ENCODE assay signal across 19 cellular contexts in the genomic region with DNA sequence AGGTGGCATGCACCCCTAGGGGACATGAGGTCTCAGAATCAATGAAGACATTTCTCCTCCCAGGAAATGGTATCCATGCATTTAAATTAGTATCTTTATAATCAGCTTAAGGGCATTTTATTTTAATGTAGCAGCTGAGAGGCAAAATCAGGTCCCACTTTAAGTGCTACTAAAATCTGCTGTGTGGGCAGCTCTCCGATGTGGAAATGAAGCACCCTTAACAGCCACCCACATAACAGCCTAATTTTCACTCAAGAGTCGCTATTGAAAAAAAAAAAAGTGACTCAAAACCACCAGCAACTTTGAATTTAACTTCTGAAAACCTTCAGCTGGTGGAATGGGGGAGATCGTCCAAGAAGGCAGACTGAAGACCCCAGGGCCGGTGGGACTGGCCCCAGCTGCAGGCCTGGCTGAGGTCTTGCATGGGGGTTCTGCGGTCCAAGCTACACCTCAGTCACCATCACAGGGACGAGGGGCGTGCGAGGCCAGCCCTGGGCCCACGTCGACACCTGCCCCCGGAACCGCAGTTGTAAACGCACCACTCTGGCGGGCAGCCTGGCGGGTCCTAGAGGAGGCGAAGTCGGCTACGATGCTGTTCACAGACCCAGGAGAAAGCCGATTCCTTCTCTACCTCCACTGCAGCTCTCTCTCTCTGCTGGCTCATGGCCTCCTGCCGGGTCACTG.
"Had no signal": no experiment of that assay in that cellular context is flagged by ENCODE, and none has a peak within 500 bp of the region (broad histone marks: within the 10 kb centered on the region; RNA-seq: fewer than 3 reads in every experiment).

No MANE protein-coding gene starts in this region.

- ATAC-seq: activated T-cell treated with anti-CD3 and anti-CD28 coated beads, Interleukin-2, amount 50 U/mL, for 4 hours; left lung; naive thymus-derived CD8-positive, alpha-beta T cell; psoas muscle; stimulated activated naive CD8-positive, alpha-beta T cell treated with anti-CD3 and anti-CD28 coated beads, Interleukin-15, amount 100 ng/mL, for 72 hours; WTC11 had no signal

- H3K4me3 Mint-ChIP-seq: activated naive CD8-positive, alpha-beta T cell treated with anti-CD3 and anti-CD28 coated beads, Interleukin-2, amount 10 ng/mL, durations not matched to agents 7 days and 5 days; activated T-cell treated with anti-CD3 and anti-CD28 coated beads, Interleukin-2, amount 50 U/mL, for 4 hours; naive thymus-derived CD8-positive, alpha-beta T cell; neural progenitor cell; stimulated activated naive CD8-positive, alpha-beta T cell treated with anti-CD3 and anti-CD28 coated beads, Interleukin-15, amount 100 ng/mL, for 72 hours; T-helper 1 cell treated with Interleukin-12 subunit alpha and Interleukin-12 subunit beta and Interleukin-4 antibody, amounts not matched to agents 30 μg/mL and 1 μg/mL, for 36 hours; WTC11 had no signal

- H3K27me3 ChIP-seq: left lung, neural progenitor cell, ovary had no signal

- H3K36me3 Mint-ChIP-seq: activated naive CD8-positive, alpha-beta T cell treated with anti-CD3 and anti-CD28 coated beads, Interleukin-2, amount 10 ng/mL, durations not matched to agents 7 days and 5 days; naive thymus-derived CD8-positive, alpha-beta T cell; neural progenitor cell; WTC11 had no signal

- H3K27ac ChIP-seq: left lung, neural progenitor cell, ovary, psoas muscle, transverse colon had no signal

- H3K4me1 Mint-ChIP-seq: activated naive CD8-positive, alpha-beta T cell treated with anti-CD3 and anti-CD28 coated beads, Interleukin-2, amount 10 ng/mL, durations not matched to agents 7 days and 5 days; naive thymus-derived CD8-positive, alpha-beta T cell; stimulated activated naive CD8-positive, alpha-beta T cell treated with anti-CD3 and anti-CD28 coated beads, Interleukin-15, amount 100 ng/mL, for 72 hours had no signal

- H3K36me3 ChIP-seq: left lung, neural progenitor cell, ovary, transverse colon had no signal

- H3K27ac Mint-ChIP-seq: activated naive CD8-positive, alpha-beta T cell treated with anti-CD3 and anti-CD28 coated beads, Interleukin-2, amount 10 ng/mL, durations not matched to agents 7 days and 5 days; activated T-helper 2 cell treated with anti-CD3 and anti-CD28 coated beads, Interferon-gamma antibody, Interleukin-2, Interleukin-4, amounts not matched to agents 10 μg/mL and 5 μg/mL and 100 μg/mL, durations not matched to agents 14 hours and 24 hours and 36 hours; naive thymus-derived CD8-positive, alpha-beta T cell; stimulated activated naive CD8-positive, alpha-beta T cell treated with anti-CD3 and anti-CD28 coated beads, Interleukin-15, amount 100 ng/mL, for 72 hours; T-helper 1 cell treated with Interleukin-12 subunit alpha and Interleukin-12 subunit beta and Interleukin-4 antibody, amounts not matched to agents 30 μg/mL and 1 μg/mL, for 36 hours; WTC11 had no signal

- H3K9me3 ChIP-seq: ovary, psoas muscle, transverse colon had no signal

- H3K4me3 ChIP-seq: left lung, neural progenitor cell, ovary, psoas muscle, transverse colon had no signal

- DNase-seq: activated CD8-positive, alpha-beta memory T cell treated with anti-CD3 and anti-CD28 coated beads for 24 hours; activated CD8-positive, alpha-beta memory T cell treated with anti-CD3 and anti-CD28 coated beads, Interleukin-2, amount 50 U/mL, for 4 hours; activated naive CD4-positive, alpha-beta T cell; activated naive CD8-positive, alpha-beta T cell treated with anti-CD3 and anti-CD28 coated beads, Interleukin-2, amount 10 ng/mL, durations not matched to agents 7 days and 5 days; activated T-cell treated with anti-CD3 and anti-CD28 coated beads, Interleukin-2, amount 50 U/mL, for 4 hours; effector CD8-positive, alpha-beta T cell; erythroblast; left lung; naive thymus-derived CD8-positive, alpha-beta T cell; psoas muscle; stimulated activated CD4-positive, alpha-beta T cell treated with anti-CD3 and anti-CD28 coated beads, Interleukin-12 subunit alpha, Interleukin-12 subunit beta, amount 100 ng/mL, for 4 hours; stimulated activated naive CD8-positive, alpha-beta T cell treated with anti-CD3 and anti-CD28 coated beads, Interleukin-15, amount 100 ng/mL, for 72 hours; T1000; transverse colon had no signal

- H3K4me1 ChIP-seq: left lung, neural progenitor cell, psoas muscle, transverse colon had no signal

- H3K9me3 Mint-ChIP-seq: activated naive CD8-positive, alpha-beta T cell treated with anti-CD3 and anti-CD28 coated beads, Interleukin-2, amount 10 ng/mL, durations not matched to agents 7 days and 5 days; activated T-cell treated with anti-CD3 and anti-CD28 coated beads, Interleukin-2, amount 50 U/mL, for 4 hours; activated T-helper 2 cell treated with anti-CD3 and anti-CD28 coated beads, Interferon-gamma antibody, Interleukin-2, Interleukin-4, amounts not matched to agents 10 μg/mL and 5 μg/mL and 100 μg/mL, durations not matched to agents 14 hours and 24 hours and 36 hours; naive thymus-derived CD8-positive, alpha-beta T cell; stimulated activated naive CD8-positive, alpha-beta T cell treated with anti-CD3 and anti-CD28 coated beads, Interleukin-15, amount 100 ng/mL, for 72 hours; T-helper 1 cell treated with Interleukin-12 subunit alpha and Interleukin-12 subunit beta and Interleukin-4 antibody, amounts not matched to agents 30 μg/mL and 1 μg/mL, for 36 hours; WTC11 had no signal
